In genomic region chr21:33380483-33380998, GRCh38 we compare ENCODE assay signal across 8 cellular contexts. TPM values are rescaled to one million over a fixed set of nuclear protein-coding genes. Genes with fewer than 3 reads are reported as not detected.
DNase-seq lines count a peak whose midpoint lies in the region; ATAC-seq and TF ChIP-seq lines count a peak whose summit lies in the region.

No MANE protein-coding gene starts in this region.

- WGBS in lower leg skin, 2 donors, result 7 to 8% methylated on average over 10 to 11 of the region's 11 CpGs

- no peaks in the 10 kb centered on the region for H3K36me3 Mint-ChIP-seq in endothelial cell (ENCODE audit: low read depth, unreplicated experiment)

- intact Hi-C loops in lower leg skin (cut with DNase I; ENCODE audit: low total_unique reads), result no loop called here

- ATAC-seq in GM21717 (IDR thresholded peaks at IDR 0.05; ENCODE audit: unreplicated experiment), result peak; percentile 41

- no peak for TF ChIP-seq POLR2A in lower leg skin (IDR thresholded peaks at IDR 0.05)

- H3K4me3 Mint-ChIP-seq in endothelial cell (ENCODE audit: unreplicated experiment), result no peak overlapping the region

- TF ChIP-seq CTCF in LNCaP clone FGC (IDR thresholded peaks at IDR 0.05; ENCODE audit: control insufficient read depth, extremely low read depth, insufficient read depth) (no peak), lower leg skin (IDR thresholded peaks at IDR 0.05) (no peak), endothelial cell (IDR thresholded peaks at IDR 0.05; ENCODE audit: unreplicated experiment) (no peak)

- no peak overlapping the region for H3K4me3 ChIP-seq in LNCaP clone FGC (ENCODE audit: low read depth, low read length)
- no peak overlapping the region for H3K4me3 ChIP-seq in lower leg skin (ENCODE audit: low read depth, poor library complexity, severe bottlenecking)

- H3K9me3 Mint-ChIP-seq in endothelial cell (ENCODE audit: unreplicated experiment), result no peaks in the 10 kb centered on the region

- DNase-seq in DMS153 (lab: John Stamatoyannopoulos, UW) (peak; percentile 70), LNCaP clone FGC (ENCODE audit: low read depth) (peak; percentile 37), lower leg skin (ENCODE audit: low spot score in 2 of 2) (peak; percentile 94 to 98), endothelial cell (ENCODE audit: low spot score) (no peak)
- DNase-seq in activated CD4-positive, CD25-positive, alpha-beta regulatory T cell treated with anti-CD3 and anti-CD28 coated beads, Interleukin-2, amount 50 U/mL, for 72 hours, result peak; percentile 82
- DNase-seq in central memory CD4-positive, alpha-beta T cell, result peak; percentile 72
- DNase-seq in stimulated activated CD8-positive, alpha-beta memory T cell treated with anti-CD3 and anti-CD28 coated beads, Interleukin-12 subunit alpha, Interleukin-12 subunit beta, amount 100 ng/mL, for 4 hours (ENCODE audit: low read depth), result peak; percentile 80

- H3K4me1 Mint-ChIP-seq in endothelial cell (ENCODE audit: unreplicated experiment), result peaks cover 12% of the 10 kb centered on the region

- H3K27ac Mint-ChIP-seq in endothelial cell (ENCODE audit: unreplicated experiment), result no peak overlapping the region

- peaks cover 4% of the 10 kb centered on the region for H3K27me3 Mint-ChIP-seq in endothelial cell (ENCODE audit: unreplicated experiment)

RNA-seq across cellular contexts. Expression of gene IFNGR2, which starts 22.7 kb away (rescaled TPM):
- total RNA-seq in lower leg skin, result 10 to 100 TPM; 46.7 to 74.1 (median 60.9) TPM
- 32.1 TPM for total RNA-seq in endothelial cell (ENCODE audit: unreplicated experiment)

RNA-seq across cellular contexts. Expression of gene IFNAR1, which starts 55.8 kb away (rescaled TPM):
- total RNA-seq in lower leg skin, result 10 to 100 TPM; 17.0 to 19.4 (median 19.0) TPM
- total RNA-seq in endothelial cell (ENCODE audit: unreplicated experiment), result 34.8 TPM
